In genomic region chr11:126332221-126332711, GRCh38 we compare ENCODE assay signal across 9 cellular contexts. TPM values are rescaled to one million over a fixed set of nuclear protein-coding genes. Genes with fewer than 3 reads are reported as not detected.
DNase-seq lines count a peak whose midpoint lies in the region; ATAC-seq and TF ChIP-seq lines count a peak whose summit lies in the region.
"Had no signal": no experiment of that assay in that cellular context is flagged by ENCODE, and none has a peak within 500 bp of the region (broad histone marks: within the 10 kb centered on the region; RNA-seq: fewer than 3 reads in every experiment).

No MANE protein-coding gene starts in this region.

- H3K36me3 Mint-ChIP-seq in activated T-cell treated with anti-CD3 and anti-CD28 coated beads, Interleukin-2, amount 50 U/mL, for 24 hours (ENCODE audit: low read depth): peaks cover 63% of the 10 kb centered on the region
- H3K36me3 Mint-ChIP-seq in GM23338 (ENCODE audit: low read depth): peaks cover 9% of the 10 kb centered on the region; the same call in 2 of the 3 replicates

- no peak overlapping the region for H2AFZ ChIP-seq in GM23338

- intact Hi-C loops in adrenal gland (cut with DNase I) (no loop called here), left ventricle myocardium superior (cut with micrococcal nuclease) (no loop called here), tibial artery (cut with DNase I; ENCODE audit: low total_unique reads) (no loop called here)

- TF ChIP-seq CTCF in adrenal gland (IDR thresholded peaks at IDR 0.05): no peak
- no peak for TF ChIP-seq CTCF in tibial artery (IDR thresholded peaks at IDR 0.05)
- TF ChIP-seq CTCF in GM23338 (conservative IDR thresholded peaks at IDR 0.05; ENCODE audit: low read depth in 2 of 2): no peak

- peak overlapping the region; percentile 63 for H3K27ac Mint-ChIP-seq in activated T-cell treated with anti-CD3 and anti-CD28 coated beads, Interleukin-2, amount 50 U/mL, for 24 hours
- no peak overlapping the region for H3K27ac Mint-ChIP-seq in GM23338
- H3K27ac Mint-ChIP-seq: CD4-positive, alpha-beta T cell had no signal

- H3K4me2 ChIP-seq in GM23338: no peak overlapping the region

- no peaks in the 10 kb centered on the region for H3K27me3 Mint-ChIP-seq in activated T-cell treated with anti-CD3 and anti-CD28 coated beads, Interleukin-2, amount 50 U/mL, for 24 hours
- H3K27me3 Mint-ChIP-seq in GM23338 (ENCODE audit: insufficient read depth, low read depth, poor library complexity): peaks cover 2% of the 10 kb centered on the region
- H3K27me3 Mint-ChIP-seq: CD4-positive, alpha-beta T cell had no signal

- ATAC-seq in left ventricle myocardium superior (peak; percentile 82), GM18909 (IDR thresholded peaks at IDR 0.05; ENCODE audit: poor library complexity, unreplicated experiment) (no peak), GM23338 (no peak)

- no peak for DNase-seq in activated T-cell treated with anti-CD3 and anti-CD28 coated beads, Interleukin-2, amount 50 U/mL, for 24 hours
- DNase-seq in activated T-cell treated with anti-CD3 and anti-CD28 coated beads for 4 hours (no peak), adrenal gland (peak; percentile 89 to 97 (median 95)), left ventricle myocardium superior (peak; percentile 88), tibial artery (peak; percentile 72 to 81), hippocampal formation (lab: John Stamatoyannopoulos, UW) (no peak), GM23338 (ENCODE audit: low spot score) (no peak)
- DNase-seq: CD4-positive, alpha-beta T cell had no signal

- H3K79me2 ChIP-seq in GM23338 (replicated peaks; ENCODE audit: insufficient read depth): no peaks in the 10 kb centered on the region

- H3K4me3 ChIP-seq in adrenal gland (no peak overlapping the region), tibial artery (no peak overlapping the region), GM23338 (no peak overlapping the region)

- peaks cover 32% of the 10 kb centered on the region for H3K4me1 Mint-ChIP-seq in activated T-cell treated with anti-CD3 and anti-CD28 coated beads, Interleukin-2, amount 50 U/mL, for 24 hours (ENCODE audit: low read depth)
- peaks cover 31% of the 10 kb centered on the region for H3K4me1 Mint-ChIP-seq in GM23338

- TF ChIP-seq POLR2A in adrenal gland (IDR thresholded peaks at IDR 0.05): peak in 1 of 2 donors; percentile 35

- no peak overlapping the region for H3K4me3 Mint-ChIP-seq in activated T-cell treated with anti-CD3 and anti-CD28 coated beads, Interleukin-2, amount 50 U/mL, for 24 hours
- no peak overlapping the region for H3K4me3 Mint-ChIP-seq in GM23338
- H3K4me3 Mint-ChIP-seq: CD4-positive, alpha-beta T cell had no signal

- H3F3A ChIP-seq in GM23338 (replicated peaks; ENCODE audit: low read depth): no peaks in the 10 kb centered on the region

- H3K9me2 ChIP-seq in GM23338 (ENCODE audit: insufficient read depth): no peaks in the 10 kb centered on the region

- no peaks in the 10 kb centered on the region for H3K9me3 Mint-ChIP-seq in activated T-cell treated with anti-CD3 and anti-CD28 coated beads, Interleukin-2, amount 50 U/mL, for 24 hours
- H3K9me3 Mint-ChIP-seq in GM23338: no peaks in the 10 kb centered on the region
- H3K9me3 Mint-ChIP-seq: CD4-positive, alpha-beta T cell had no signal

- WGBS in adrenal gland, 4 donors: 28 to 45% (median 40%) methylated on average over 5 of the region's 5 CpGs

- H3K4me1 ChIP-seq in adrenal gland (replicated peaks in 1 of 2): peaks cover 10 to 29% of the 10 kb centered on the region in 2 donors
- no peaks in the 10 kb centered on the region for H3K4me1 ChIP-seq in tibial artery
- peaks cover 5% of the 10 kb centered on the region for H3K4me1 ChIP-seq in GM23338 (ENCODE audit: insufficient read depth)

- H3K27me3 ChIP-seq in adrenal gland (no peaks in the 10 kb centered on the region), tibial artery (no peaks in the 10 kb centered on the region), GM23338 (ENCODE audit: insufficient read depth) (no peaks in the 10 kb centered on the region)

- H3K9me3 ChIP-seq in adrenal gland (replicated peaks in 1 of 3): no peaks in the 10 kb centered on the region
- no peaks in the 10 kb centered on the region for H3K9me3 ChIP-seq in tibial artery

- H4K20me1 ChIP-seq in GM23338 (replicated peaks; ENCODE audit: insufficient read depth): no peaks in the 10 kb centered on the region

- H3K27ac ChIP-seq in adrenal gland (peak overlapping the region; percentile 35 to 82 (median 58)), tibial artery (no peak overlapping the region), GM23338 (ENCODE audit: low read depth) (no peak overlapping the region)

- H3K36me3 ChIP-seq in adrenal gland (replicated peaks in 1 of 2): no peaks in the 10 kb centered on the region
- peaks cover 0 to 27% (median 5%) of the 10 kb centered on the region in 3 donors for H3K36me3 ChIP-seq in tibial artery
- H3K36me3 ChIP-seq in GM23338 (ENCODE audit: insufficient read depth): no peaks in the 10 kb centered on the region

TF ChIP-seq in GM23338, 12 proteins besides CTCF, POLR2A, EP300 and RAD21 (continues in another document):
- TF ChIP-seq ETS1 (IDR thresholded peaks at IDR 0.05): no peak
- TF ChIP-seq STAT1 (IDR thresholded peaks at IDR 0.05; ENCODE audit: unreplicated experiment): no peak
- no peak for TF ChIP-seq EZH2 (IDR thresholded peaks at IDR 0.05; ENCODE audit: low read depth, unreplicated experiment)

RNA-seq across cellular contexts. Expression of gene ST3GAL4, which starts 23.2 kb away (rescaled TPM):
- total RNA-seq in adrenal gland: 100 to 1,000 TPM; 119 to 359 (median 144) TPM
- polyA plus RNA-seq in adrenal gland: 100 to 1,000 TPM; 210 to 265 (median 254) TPM
- total RNA-seq in left ventricle myocardium superior: 45.4 TPM
- total RNA-seq in GM23338 (2014; rRNA removed; shearing (Covaris generic)): 16.6 and 28.0 TPM in 2 replicates
- polyA plus RNA-seq in GM23338 (2016; fragmentation: Nextera tagmentation; extraction: Ambion mirVana): 10.1 and 10.8 TPM in 2 replicates

RNA-seq across cellular contexts. Expression of gene DCPS, which starts 28.4 kb away (rescaled TPM):
- 10 to 100 TPM in 7 of 8 donors, 1 to 10 TPM in 1; 8.3 to 22.2 (median 18.8) TPM for total RNA-seq in adrenal gland
- polyA plus RNA-seq in adrenal gland: 10 to 100 TPM; 18.2 to 45.5 (median 22.4) TPM
- 11.1 TPM for total RNA-seq in left ventricle myocardium superior
- 26.8 and 28.5 TPM in 2 replicates for total RNA-seq in GM23338 (2014; rRNA removed; shearing (Covaris generic))
- polyA plus RNA-seq in GM23338 (2016; fragmentation: Nextera tagmentation; extraction: Ambion mirVana): 41.1 and 46.4 TPM in 2 replicates

RNA-seq across cellular contexts. Expression of gene TIRAP, which starts 49.4 kb away (rescaled TPM):
- 10 to 100 TPM in 7 of 8 donors, 1 to 10 TPM in 1; 8.9 to 41.1 (median 13.5) TPM for total RNA-seq in adrenal gland
- 10 to 100 TPM in 1 of 3 donors, 1 to 10 TPM in 2; 4.7 to 12.0 (median 5.9) TPM for polyA plus RNA-seq in adrenal gland
- total RNA-seq in left ventricle myocardium superior: 7.8 TPM
- 2.6 and 3.4 TPM in 2 replicates for total RNA-seq in GM23338 (2014; rRNA removed; shearing (Covaris generic))
- polyA plus RNA-seq in GM23338 (2016; fragmentation: Nextera tagmentation; extraction: Ambion mirVana): 0.89 and 1.1 TPM in 2 replicates

Comparison
In these comparisons a context has a peak if more than half of its experiments do, and no peak if none do; other contexts are left out.
1. DNase-seq: peak in adrenal gland (7 of 7), left ventricle myocardium superior (single experiment) and tibial artery (2 of 2); none in activated T-cell treated with anti-CD3 and anti-CD28 coated beads, Interleukin-2, amount 50 U/mL, for 24 hours (single experiment), activated T-cell treated with anti-CD3 and anti-CD28 coated beads for 4 hours (single experiment), hippocampal formation (0 of 2) and GM23338 (single experiment).
2. H3K27ac ChIP-seq: peak in adrenal gland (5 of 5); none in tibial artery (0 of 2) and GM23338 (single experiment).